In genomic region chr18:35029103-35029502, GRCh38 we compare ENCODE assay signal across 13 cellular contexts. TPM values are rescaled to one million over a fixed set of nuclear protein-coding genes. Genes with fewer than 3 reads are reported as not detected.
DNase-seq lines count a peak whose midpoint lies in the region; ATAC-seq, FAIRE-seq and TF ChIP-seq lines count a peak whose summit lies in the region.
"Had no signal": no experiment of that assay in that cellular context is flagged by ENCODE, and none has a peak within 500 bp of the region (broad histone marks: within the 10 kb centered on the region; RNA-seq: fewer than 3 reads in every experiment).

No MANE protein-coding gene starts in this region.

- WGBS in adrenal gland, 4 donors, result 44 to 55% (median 51%) methylated on average over 4 of the region's 4 CpGs

- intact Hi-C loops in adrenal gland (cut with DNase I), result no loop called here
- intact Hi-C loops in left lung (cut with DNase I), result no loop called here

- peaks cover 72% of the 10 kb centered on the region for H3K4me1 Mint-ChIP-seq in activated naive CD4-positive, alpha-beta T cell treated with anti-CD3 and anti-CD28 coated beads, Interleukin-2, amount 50 U/mL, for 24 hours

- H3K27me3 Mint-ChIP-seq in activated naive CD4-positive, alpha-beta T cell treated with anti-CD3 and anti-CD28 coated beads, Interleukin-2, amount 50 U/mL, for 24 hours, result no peaks in the 10 kb centered on the region

- peak overlapping the region in 1 of 4 donors; percentile 47 for H3K4me3 ChIP-seq in adrenal gland
- H3K4me3 ChIP-seq in left lung, result no peak overlapping the region
- no peak overlapping the region for H3K4me3 ChIP-seq in HAP-1
- H3K4me3 ChIP-seq: cardiac muscle cell had no signal

- H3K36me3 ChIP-seq in adrenal gland (replicated peaks in 1 of 2), result no peaks in the 10 kb centered on the region
- H3K36me3 ChIP-seq in left lung, result no peaks in the 10 kb centered on the region
- H3K36me3 ChIP-seq in HAP-1 (replicated peaks), result no peaks in the 10 kb centered on the region
- H3K36me3 ChIP-seq: cardiac muscle cell had no signal

- no peak for FAIRE-seq in urothelium cell line (lab: Jason Lieb, UNC)
- FAIRE-seq: HepG2 had no signal

- H3K27ac Mint-ChIP-seq in activated naive CD4-positive, alpha-beta T cell treated with anti-CD3 and anti-CD28 coated beads, Interleukin-2, amount 50 U/mL, for 24 hours, result peak overlapping the region; percentile 99

- H3K27ac ChIP-seq in adrenal gland (peak overlapping the region in 2 of 5 donors; percentile 41 to 45), left lung (peak overlapping the region; percentile 23 to 80)
- H3K27ac ChIP-seq: cardiac muscle cell had no signal

- peak in 1 of 2 donors; percentile 35 for TF ChIP-seq POLR2A in adrenal gland (IDR thresholded peaks at IDR 0.05)

- DNase-seq in activated naive CD4-positive, alpha-beta T cell treated with anti-CD3 and anti-CD28 coated beads, Interleukin-2, amount 50 U/mL, for 16 hours, result no peak
- DNase-seq in adrenal gland, result peak in 6 of 7 donors; percentile 37 to 71 (median 50)
- no peak for DNase-seq in left lung
- DNase-seq in urothelium cell line (ENCODE audit: low spot score), result peak; percentile 30
- DNase-seq in SIG-M5 (lab: John Stamatoyannopoulos, UW), result no peak
- no peak for DNase-seq in HAP-1 (ENCODE audit: low spot score in 2 of 2)
- DNase-seq: activated CD4-positive, CD25-positive, alpha-beta regulatory T cell; hippocampal formation had no signal

- peak overlapping the region; percentile 88 for H3K4me3 Mint-ChIP-seq in activated naive CD4-positive, alpha-beta T cell treated with anti-CD3 and anti-CD28 coated beads, Interleukin-2, amount 50 U/mL, for 24 hours

- H3K4me1 ChIP-seq in adrenal gland (replicated peaks in 1 of 2) (peaks cover 25 to 47% of the 10 kb centered on the region in 2 donors), left lung (peaks cover 8 to 37% of the 10 kb centered on the region in 2 donors), HAP-1 (no peaks in the 10 kb centered on the region)

- TF ChIP-seq CTCF in adrenal gland (IDR thresholded peaks at IDR 0.05) (no peak), left lung (IDR thresholded peaks at IDR 0.05) (no peak)

- no peaks in the 10 kb centered on the region for H3K27me3 ChIP-seq in adrenal gland
- no peaks in the 10 kb centered on the region for H3K27me3 ChIP-seq in left lung
- no peaks in the 10 kb centered on the region; the same call in 1 of the 2 replicates for H3K27me3 ChIP-seq in HAP-1 (ENCODE audit: low read depth)
- H3K27me3 ChIP-seq: cardiac muscle cell had no signal

- H3K9me3 Mint-ChIP-seq in activated naive CD4-positive, alpha-beta T cell treated with anti-CD3 and anti-CD28 coated beads, Interleukin-2, amount 50 U/mL, for 24 hours, result no peaks in the 10 kb centered on the region
- H3K9me3 Mint-ChIP-seq: CD14-positive monocyte had no signal

- ATAC-seq in left lung (peak; percentile 7), HG03196 (IDR thresholded peaks at IDR 0.05; ENCODE audit: unreplicated experiment) (no peak)
- ATAC-seq: HepG2 had no signal

- no peaks in the 10 kb centered on the region for H3K36me3 Mint-ChIP-seq in activated naive CD4-positive, alpha-beta T cell treated with anti-CD3 and anti-CD28 coated beads, Interleukin-2, amount 50 U/mL, for 24 hours
- H3K36me3 Mint-ChIP-seq: CD14-positive monocyte had no signal

- in situ Hi-C loops in HAP-1 (cut with MboI; ENCODE audit: low sequenced_read_pairs), result no loop called here

- H3K9me3 ChIP-seq in adrenal gland (replicated peaks in 1 of 3) (no peaks in the 10 kb centered on the region), left lung (no peaks in the 10 kb centered on the region), HAP-1 (no peaks in the 10 kb centered on the region)

RNA-seq across cellular contexts. Expression of gene MAPRE2, which starts 12.1 kb away (rescaled TPM):
- total RNA-seq in adrenal gland, result 100 to 1,000 TPM in 3 of 8 donors, 10 to 100 TPM in 5; 42.7 to 144 (median 89.1) TPM
- 10 to 100 TPM; 30.2 to 89.3 (median 39.4) TPM for polyA plus RNA-seq in adrenal gland
- total RNA-seq in left lung, result 10 to 100 TPM; 37.4 to 37.5 TPM

Comparison
In these comparisons a context has a peak if more than half of its experiments do, and no peak if none do; other contexts are left out.
1. DNase-seq: peak in adrenal gland (6 of 7) and urothelium cell line (single experiment); none in activated naive CD4-positive, alpha-beta T cell treated with anti-CD3 and anti-CD28 coated beads, Interleukin-2, amount 50 U/mL, for 16 hours (single experiment), left lung (0 of 2), SIG-M5 (single experiment) and HAP-1 (0 of 2).